Comparison of ENCODE assay signal across 12 cellular contexts in genomic region chr3:30618508-30618907, GRCh38. TPM values are rescaled to one million over a fixed set of nuclear protein-coding genes. Genes with fewer than 3 reads are reported as not detected.
DNase-seq lines count a peak whose midpoint lies in the region; ATAC-seq and TF ChIP-seq lines count a peak whose summit lies in the region.
"Had no signal": no experiment of that assay in that cellular context is flagged by ENCODE, and none has a peak within 500 bp of the region (broad histone marks: within the 10 kb centered on the region; RNA-seq: fewer than 3 reads in every experiment).

No MANE protein-coding gene starts in this region.

- peaks cover 85% of the 10 kb centered on the region for H3K4me1 ChIP-seq in DOHH2 (ENCODE audit: control insufficient read depth, low read length)

- H3K4me3 ChIP-seq in DOHH2 (ENCODE audit: low read length), result peak overlapping the region; percentile 16
- H3K4me3 ChIP-seq: dorsolateral prefrontal cortex, GM12878 had no signal

- H3K36me3 Mint-ChIP-seq in T-helper 2 cell treated with Interferon-gamma antibody and Interleukin-4, amounts not matched to agents 5 μg/mL and 100 μg/mL, for 36 hours (ENCODE audit: low read depth), result peaks cover 52% of the 10 kb centered on the region
- H3K36me3 Mint-ChIP-seq in activated CD4-positive, alpha-beta memory T cell treated with anti-CD3 and anti-CD28 coated beads, Interleukin-2, amount 10 ng/mL, durations not matched to agents 7 days and 5 days (ENCODE audit: low read depth), result peaks cover 69% of the 10 kb centered on the region
- H3K36me3 Mint-ChIP-seq in natural killer cell, result no peaks in the 10 kb centered on the region

- H3K27ac Mint-ChIP-seq in T-helper 2 cell treated with Interferon-gamma antibody and Interleukin-4, amounts not matched to agents 5 μg/mL and 100 μg/mL, for 36 hours, result peak overlapping the region; percentile 60
- peak overlapping the region; percentile 91 for H3K27ac Mint-ChIP-seq in activated CD4-positive, alpha-beta memory T cell treated with anti-CD3 and anti-CD28 coated beads, Interleukin-2, amount 10 ng/mL, durations not matched to agents 7 days and 5 days
- peak overlapping the region; percentile 84 to 91 for H3K27ac Mint-ChIP-seq in natural killer cell
- H3K27ac Mint-ChIP-seq: brain had no signal

- no peak overlapping the region for H3K27ac ChIP-seq in DOHH2 (ENCODE audit: low read depth, low read length)
- H3K27ac ChIP-seq: dorsolateral prefrontal cortex had no signal

- TF ChIP-seq CTCF in DOHH2 (IDR thresholded peaks at IDR 0.05; ENCODE audit: low read depth, low read length, poor library complexity, severe bottlenecking), result no peak
- TF ChIP-seq CTCF in natural killer cell (IDR thresholded peaks at IDR 0.05), result no peak

- no peak for DNase-seq in T-helper 2 cell treated with Interferon-gamma antibody and Interleukin-4, amounts not matched to agents 5 μg/mL and 100 μg/mL, for 36 hours (ENCODE audit: low spot score)
- no peak for DNase-seq in T-helper 2 cell
- no peak for DNase-seq in activated CD4-positive, alpha-beta memory T cell treated with anti-CD3 and anti-CD28 coated beads, Interleukin-2, amount 10 ng/mL, durations not matched to agents 7 days and 5 days
- no peak for DNase-seq in natural killer cell
- DNase-seq in NK-92 treated with Interleukin-12 subunit alpha and Interleukin-12 subunit beta, amount 100 ng/mL, for 24 hours (lab: John Stamatoyannopoulos, UW), result no peak
- no peak for DNase-seq in NCI-H187 (lab: John Stamatoyannopoulos, UW)
- DNase-seq in DMS53 treated with DMSO at 0.1 percent for 48 hours (lab: John Stamatoyannopoulos, UW; ENCODE audit: unreplicated experiment), result no peak
- DNase-seq: dorsolateral prefrontal cortex had no signal

- H3K9me2 ChIP-seq in DOHH2 (replicated peaks; ENCODE audit: control insufficient read depth, low read length), result no peaks in the 10 kb centered on the region

- H3K4me2 ChIP-seq in DOHH2 (ENCODE audit: low read length), result peak overlapping the region; percentile 55

- peaks cover 7% of the 10 kb centered on the region for H4K20me1 ChIP-seq in DOHH2 (ENCODE audit: control insufficient read depth, insufficient read depth, low read depth, low read length)

- no peaks in the 10 kb centered on the region for H3K9me3 ChIP-seq in DOHH2 (ENCODE audit: control insufficient read depth, insufficient read depth, low read length)

- H3K27me3 Mint-ChIP-seq in T-helper 2 cell treated with Interferon-gamma antibody and Interleukin-4, amounts not matched to agents 5 μg/mL and 100 μg/mL, for 36 hours (ENCODE audit: low read depth), result no peaks in the 10 kb centered on the region
- no peaks in the 10 kb centered on the region for H3K27me3 Mint-ChIP-seq in activated CD4-positive, alpha-beta memory T cell treated with anti-CD3 and anti-CD28 coated beads, Interleukin-2, amount 10 ng/mL, durations not matched to agents 7 days and 5 days
- H3K27me3 Mint-ChIP-seq in natural killer cell (ENCODE audit: low read depth in 2 of 2), result no peaks in the 10 kb centered on the region
- H3K27me3 Mint-ChIP-seq: brain had no signal

- peak overlapping the region; percentile 64 for H3K4me3 Mint-ChIP-seq in T-helper 2 cell treated with Interferon-gamma antibody and Interleukin-4, amounts not matched to agents 5 μg/mL and 100 μg/mL, for 36 hours
- H3K4me3 Mint-ChIP-seq in activated CD4-positive, alpha-beta memory T cell treated with anti-CD3 and anti-CD28 coated beads, Interleukin-2, amount 10 ng/mL, durations not matched to agents 7 days and 5 days, result peak overlapping the region; percentile 31
- H3K4me3 Mint-ChIP-seq in natural killer cell, result peak overlapping the region; percentile 69
- H3K4me3 Mint-ChIP-seq: brain, WTC11 had no signal

- H3F3A ChIP-seq in DOHH2 (ENCODE audit: control insufficient read depth, insufficient read depth), result peaks cover 7% of the 10 kb centered on the region; the same call in 1 of the 2 replicates

- CTCF ChIA-PET in activated CD4-positive, alpha-beta memory T cell treated with anti-CD3 and anti-CD28 coated beads, Interleukin-2, amount 10 ng/mL, durations not matched to agents 7 days and 5 days (lab: Charles Lee), result interaction anchor here (1.5 to 3.4 kb wide), 3 partner anchors 11 to 25 kb away, joined by 4 to 21 read pairs (median 18); partner anchors contain the start of gene TGFBR2

- ATAC-seq in natural killer cell, result no peak
- ATAC-seq: GM12878, WTC11 had no signal

- peaks cover 86% of the 10 kb centered on the region for H3K79me2 ChIP-seq in DOHH2 (ENCODE audit: control insufficient read depth, low read length)

- H3K27me3 ChIP-seq in DOHH2 (ENCODE audit: control insufficient read depth, low read length), result no peaks in the 10 kb centered on the region
- H3K27me3 ChIP-seq: dorsolateral prefrontal cortex had no signal

- H3K9me3 Mint-ChIP-seq in T-helper 2 cell treated with Interferon-gamma antibody and Interleukin-4, amounts not matched to agents 5 μg/mL and 100 μg/mL, for 36 hours, result peaks cover 6% of the 10 kb centered on the region
- no peaks in the 10 kb centered on the region for H3K9me3 Mint-ChIP-seq in activated CD4-positive, alpha-beta memory T cell treated with anti-CD3 and anti-CD28 coated beads, Interleukin-2, amount 10 ng/mL, durations not matched to agents 7 days and 5 days
- H3K9me3 Mint-ChIP-seq in natural killer cell, result no peaks in the 10 kb centered on the region
- H3K9me3 Mint-ChIP-seq: brain, WTC11 had no signal

- intact Hi-C loops in natural killer cell (cut with micrococcal nuclease), result no loop called here

- peaks cover 2% of the 10 kb centered on the region for H3K36me3 ChIP-seq in DOHH2 (ENCODE audit: control insufficient read depth, low read length)

- H3K4me1 Mint-ChIP-seq in T-helper 2 cell treated with Interferon-gamma antibody and Interleukin-4, amounts not matched to agents 5 μg/mL and 100 μg/mL, for 36 hours (ENCODE audit: low read depth), result peaks cover 92% of the 10 kb centered on the region
- peaks cover 93% of the 10 kb centered on the region for H3K4me1 Mint-ChIP-seq in activated CD4-positive, alpha-beta memory T cell treated with anti-CD3 and anti-CD28 coated beads, Interleukin-2, amount 10 ng/mL, durations not matched to agents 7 days and 5 days
- peaks cover 95 to 96% of the 10 kb centered on the region in 2 donors for H3K4me1 Mint-ChIP-seq in natural killer cell
- H3K4me1 Mint-ChIP-seq: brain had no signal

- POLR2A ChIA-PET in activated CD4-positive, alpha-beta memory T cell treated with anti-CD3 and anti-CD28 coated beads, Interleukin-2, amount 10 ng/mL, durations not matched to agents 7 days and 5 days (lab: Charles Lee), result interaction anchor here (2.3 to 20.1 kb wide), 4 partner anchors 9 to 37 kb away, joined by 8 to 671 read pairs (median 130); partner anchors contain the start of gene TGFBR2

RNA-seq across cellular contexts. Expression of gene TGFBR2, which starts 12.1 kb away (rescaled TPM):
- 10 to 100 TPM; 60.1 to 60.8 TPM for total RNA-seq in activated CD4-positive, alpha-beta memory T cell treated with anti-CD3 and anti-CD28 coated beads, Interleukin-2, amount 10 ng/mL, durations not matched to agents 7 days and 5 days
- total RNA-seq in natural killer cell, result 100 to 1,000 TPM in 1 of 3 donors, 10 to 100 TPM in 2; 70.4 to 113 (median 99.3) TPM
